ENCODE assay signal across 22 cellular contexts in genomic region chr7:43175525-43176200, GRCh38.
"Had no signal": no experiment of that assay in that cellular context is flagged by ENCODE, and none has a peak within 500 bp of the region (broad histone marks: within the 10 kb centered on the region; RNA-seq: fewer than 3 reads in every experiment).

No MANE protein-coding gene starts in this region.

- H3K27ac ChIP-seq: colonic mucosa, esophagus squamous epithelium, gastrocnemius medialis, heart right ventricle, left lung, lower lobe of right lung had no signal

- FAIRE-seq: endothelial cell of umbilical vein, islet of Langerhans, keratinocyte had no signal

- H3K4me3 ChIP-seq: colonic mucosa, esophagus squamous epithelium, gastrocnemius medialis, heart right ventricle, left lung, lower lobe of right lung had no signal

- H3K27ac Mint-ChIP-seq: dendritic cell treated with granulocyte-macrophage colony-stimulating factor and Interleukin-4, amounts not matched to agents 40 ng/mL and 50 ng/mL, for 4 days; effector memory CD8-positive, alpha-beta T cell; naive thymus-derived CD4-positive, alpha-beta T cell had no signal

- H3K4me3 Mint-ChIP-seq: dendritic cell treated with granulocyte-macrophage colony-stimulating factor and Interleukin-4, amounts not matched to agents 40 ng/mL and 50 ng/mL, for 4 days; effector memory CD8-positive, alpha-beta T cell; naive thymus-derived CD4-positive, alpha-beta T cell had no signal

- H3K9me3 ChIP-seq: colonic mucosa, esophagus squamous epithelium, gastrocnemius medialis, heart right ventricle, left lung, lower lobe of right lung had no signal

- ATAC-seq: effector memory CD8-positive, alpha-beta T cell; gastrocnemius medialis; heart right ventricle; left cardiac atrium; left lung; left ventricle myocardium superior; naive thymus-derived CD4-positive, alpha-beta T cell had no signal

- H3K4me1 Mint-ChIP-seq: naive thymus-derived CD4-positive, alpha-beta T cell had no signal

- H3K36me3 Mint-ChIP-seq: naive thymus-derived CD4-positive, alpha-beta T cell had no signal

- H3K27me3 ChIP-seq: colonic mucosa, gastrocnemius medialis had no signal

- H3K36me3 ChIP-seq: colonic mucosa, esophagus squamous epithelium, gastrocnemius medialis, heart right ventricle, left lung, lower lobe of right lung had no signal

- H3K9me3 Mint-ChIP-seq: dendritic cell treated with granulocyte-macrophage colony-stimulating factor and Interleukin-4, amounts not matched to agents 40 ng/mL and 50 ng/mL, for 4 days; effector memory CD8-positive, alpha-beta T cell; naive thymus-derived CD4-positive, alpha-beta T cell had no signal

- DNase-seq: colonic mucosa; cortex of kidney; effector CD8-positive, alpha-beta T cell; effector memory CD8-positive, alpha-beta T cell; esophagus squamous epithelium; foreskin melanocyte; gastrocnemius medialis; glutamatergic neuron; head of caudate nucleus; heart right ventricle; hippocampal formation; left cardiac atrium; left lung; left ventricle myocardium superior; lower lobe of right lung; mesenchymal stem cell; midbrain; naive thymus-derived CD4-positive, alpha-beta T cell had no signal

- H3K4me1 ChIP-seq: colonic mucosa, gastrocnemius medialis, heart right ventricle, left lung, lower lobe of right lung had no signal
